In genomic region chrX:46198858-46199257, GRCh38 we compare ENCODE assay signal across 22 cellular contexts.
DNase-seq lines count a peak whose midpoint lies in the region; ATAC-seq and TF ChIP-seq lines count a peak whose summit lies in the region.
"Had no signal": no experiment of that assay in that cellular context is flagged by ENCODE, and none has a peak within 500 bp of the region (broad histone marks: within the 10 kb centered on the region; RNA-seq: fewer than 3 reads in every experiment).

No MANE protein-coding gene starts in this region.

- no peak overlapping the region for H2AFZ ChIP-seq in mesenchymal stem cell (ENCODE audit: low read depth, low read length)

- H3K4me1 ChIP-seq in RWPE2 (ENCODE audit: insufficient read depth, poor library complexity, severe bottlenecking) (no peaks in the 10 kb centered on the region), mesenchymal stem cell (ENCODE audit: control insufficient read depth, insufficient read depth, low read depth, low read length) (peaks cover 3% of the 10 kb centered on the region)
- no peaks in the 10 kb centered on the region for H3K4me1 ChIP-seq in effector memory CD4-positive, alpha-beta T cell (ENCODE audit: control insufficient read depth, insufficient read depth, low read length, poor library complexity, severe bottlenecking)
- H3K4me1 ChIP-seq: BLaER1 had no signal

- H2BK5ac ChIP-seq in mesenchymal stem cell (ENCODE audit: low read depth, low read length, poor library complexity, severe bottlenecking) = no peak overlapping the region

- no peak overlapping the region for H2AK5ac ChIP-seq in mesenchymal stem cell (ENCODE audit: low read length, severe bottlenecking)

- H3K4me2 ChIP-seq in mesenchymal stem cell (ENCODE audit: low read length, poor library complexity, severe bottlenecking) = no peak overlapping the region
- H3K4me2 ChIP-seq: BLaER1 had no signal

- no peak for TF ChIP-seq CTCF in RWPE2 (IDR thresholded peaks at IDR 0.05; ENCODE audit: poor library complexity, severe bottlenecking)

- no peak overlapping the region for H3K9ac ChIP-seq in mesenchymal stem cell (ENCODE audit: low read length)
- H3K9ac ChIP-seq: BLaER1 had no signal

- DNase-seq in HT-29 (ENCODE audit: low spot score) (peak; percentile 60), RWPE2 (ENCODE audit: low spot score) (no peak), fibroblast of peridontal ligament (ENCODE audit: extremely low read depth) (peak; percentile 44), mesenchymal stem cell (peak; percentile 59)
- DNase-seq in effector memory CD4-positive, alpha-beta T cell = no peak
- DNase-seq: ACHN; CD4-positive, alpha-beta T cell; COR-L47; GOT3; KBM-7; NCI-H1105; NCI-H146; NCI-H2029; NCI-H2227 treated with DMSO at 0.1 percent for 48 hours; NCI-H510A treated with DMSO at 0.1 percent for 48 hours; NCI-H748 treated with DMSO at 0.1 percent for 48 hours; SIG-M5 had no signal

- 0 out of 3 replicates have a peak, but pooled peaks have one; percentile 31 for ATAC-seq in RWPE2 (ENCODE audit: low read depth)
- no peak for ATAC-seq in GM21576 (IDR thresholded peaks at IDR 0.05; ENCODE audit: unreplicated experiment)
- no peak for ATAC-seq in GM19467 (IDR thresholded peaks at IDR 0.05; ENCODE audit: unreplicated experiment)
- ATAC-seq: HCT116 had no signal

- no peak overlapping the region for H2BK12ac ChIP-seq in mesenchymal stem cell (ENCODE audit: low read length in 2 of 2)

- H4K91ac ChIP-seq in mesenchymal stem cell (ENCODE audit: low read length) = no peak overlapping the region

- H3K23ac ChIP-seq in mesenchymal stem cell (ENCODE audit: low read length in 2 of 2) = no peak overlapping the region

- H3K36me3 ChIP-seq in RWPE2 (ENCODE audit: low read depth) (no peaks in the 10 kb centered on the region), mesenchymal stem cell (ENCODE audit: control insufficient read depth in 1 of 2, insufficient read depth in 2 of 2, low read depth in 1 of 2, low read length in 2 of 2) (no peaks in the 10 kb centered on the region)
- H3K36me3 ChIP-seq in effector memory CD4-positive, alpha-beta T cell (ENCODE audit: control insufficient read depth, insufficient read depth, low read length) = no peaks in the 10 kb centered on the region
- H3K36me3 ChIP-seq: BLaER1 had no signal

- H3K79me1 ChIP-seq in mesenchymal stem cell (replicated peaks; ENCODE audit: low read length, poor library complexity, severe bottlenecking) = no peaks in the 10 kb centered on the region

- H3K4ac ChIP-seq in mesenchymal stem cell (ENCODE audit: low read depth in 1 of 2, low read length in 2 of 2) = no peak overlapping the region

- H3K18ac ChIP-seq in mesenchymal stem cell (ENCODE audit: low read depth in 1 of 2, low read length in 2 of 2) = no peak overlapping the region

- H3K9me3 ChIP-seq in RWPE2 (ENCODE audit: severe bottlenecking) = no peaks in the 10 kb centered on the region
- H3K9me3 ChIP-seq in mesenchymal stem cell (ENCODE audit: control insufficient read depth, low read length) = peaks cover 10% of the 10 kb centered on the region
- H3K9me3 ChIP-seq in effector memory CD4-positive, alpha-beta T cell (ENCODE audit: control insufficient read depth, low read length) = no peaks in the 10 kb centered on the region

- H3K27ac ChIP-seq in RWPE2 (ENCODE audit: poor library complexity, severe bottlenecking) = no peak overlapping the region
- no peak overlapping the region for H3K27ac ChIP-seq in mesenchymal stem cell (ENCODE audit: low read length, poor library complexity, severe bottlenecking)
- no peak overlapping the region for H3K27ac ChIP-seq in effector memory CD4-positive, alpha-beta T cell (ENCODE audit: insufficient read depth, low read length, poor library complexity, severe bottlenecking)
- H3K27ac ChIP-seq: BLaER1, RWPE1 had no signal

- H2BK15ac ChIP-seq in mesenchymal stem cell (ENCODE audit: low read depth, poor library complexity, severe bottlenecking) = no peak overlapping the region

- WGBS in mesenchymal stem cell = no CpG with 5 or more reads among the region's 1 CpG

- no peak overlapping the region for H2BK120ac ChIP-seq in mesenchymal stem cell (ENCODE audit: low read depth, low read length)

- H3K4me3 ChIP-seq in RWPE2 (ENCODE audit: severe bottlenecking) (no peak overlapping the region), mesenchymal stem cell (ENCODE audit: insufficient read depth in 1 of 2, low read depth in 1 of 2, low read length in 2 of 2) (no peak overlapping the region)
- no peak overlapping the region for H3K4me3 ChIP-seq in effector memory CD4-positive, alpha-beta T cell (ENCODE audit: insufficient read depth, low read depth, low read length, poor library complexity, severe bottlenecking)
- H3K4me3 ChIP-seq: BLaER1 had no signal

- no peaks in the 10 kb centered on the region for H3K27me3 ChIP-seq in RWPE2 (ENCODE audit: insufficient read depth, poor library complexity, severe bottlenecking)
- H3K27me3 ChIP-seq in mesenchymal stem cell (ENCODE audit: control insufficient read depth in 1 of 2, insufficient read depth in 1 of 2, low read length in 2 of 2) = peaks cover 0 to 30% of the 10 kb centered on the region in 2 experiments
- H3K27me3 ChIP-seq in effector memory CD4-positive, alpha-beta T cell (replicated peaks; ENCODE audit: control insufficient read depth, insufficient read depth, low read length, poor library complexity, severe bottlenecking) = no peaks in the 10 kb centered on the region
- H3K27me3 ChIP-seq: BLaER1 had no signal

- H4K8ac ChIP-seq in mesenchymal stem cell (ENCODE audit: low read length) = no peak overlapping the region

- H3K14ac ChIP-seq in mesenchymal stem cell (ENCODE audit: low read length in 2 of 2) = no peak overlapping the region

Comparison
In these comparisons a context has a peak if more than half of its experiments do, and no peak if none do; other contexts are left out.
1. DNase-seq: peak in HT-29 (single experiment), fibroblast of peridontal ligament (single experiment) and mesenchymal stem cell (single experiment); none in RWPE2 (single experiment) and effector memory CD4-positive, alpha-beta T cell (0 of 3).